ENCODE assay signal across 8 cellular contexts in the genomic region with DNA sequence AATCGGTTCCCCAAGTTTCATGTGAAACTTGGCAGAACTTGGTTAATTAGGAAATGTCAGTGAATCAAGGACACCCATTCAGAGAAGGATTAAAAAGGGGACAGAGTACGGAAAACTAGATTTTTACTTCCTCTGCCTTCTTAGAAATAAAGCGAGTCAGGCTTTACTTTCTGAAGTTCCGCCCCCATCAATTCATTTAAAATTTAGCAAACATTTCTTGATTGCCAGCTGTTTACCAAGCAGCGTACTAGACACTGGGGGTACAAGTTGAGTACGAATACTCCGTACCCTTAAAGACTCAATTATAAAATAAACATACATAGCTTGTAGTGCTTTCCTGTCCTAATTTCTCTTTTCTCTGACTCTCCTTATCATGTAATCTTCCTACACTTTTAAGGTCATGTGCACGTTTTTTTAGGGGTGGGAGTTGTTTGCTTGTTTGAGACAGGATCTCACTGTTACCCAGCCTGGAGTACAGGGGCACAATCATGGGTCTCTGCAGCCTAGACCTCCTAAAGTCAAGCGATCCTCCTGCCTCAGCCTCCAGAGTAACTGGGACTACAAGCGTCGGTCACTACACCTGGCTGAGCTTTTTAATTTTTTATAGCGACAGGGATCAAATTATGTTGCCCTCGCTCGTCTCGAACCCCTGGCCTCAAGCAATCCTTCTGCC. TPM values are rescaled to one million over a fixed set of nuclear protein-coding genes. Genes with fewer than 3 reads are reported as not detected.
DNase-seq lines count a peak whose midpoint lies in the region; ATAC-seq and TF ChIP-seq lines count a peak whose summit lies in the region.

No MANE protein-coding gene starts in this region.

- H3K4me2 ChIP-seq in BLaER1 treated with 17β-estradiol and CSF1 and Interleukin-3, amounts not matched to agents 10 nM and 100 nM: peak overlapping the region in 10 of 11 experiments; percentile 4 to 62 (median 42); a peak in 15 of 22 replicates
- H3K4me2 ChIP-seq in MM.1S (ENCODE audit: low read depth, low read length): peak overlapping the region; percentile 72
- H3K4me2 ChIP-seq in neural cell (ENCODE audit: low read length): no peak overlapping the region

- H3K9me2 ChIP-seq in MM.1S (replicated peaks; ENCODE audit: insufficient read depth, low read length) (no peaks in the 10 kb centered on the region), neural cell (ENCODE audit: insufficient read depth, low read length) (no peaks in the 10 kb centered on the region)

- no peaks in the 10 kb centered on the region for H3K36me3 ChIP-seq in BLaER1 treated with 17β-estradiol and CSF1 and Interleukin-3, amounts not matched to agents 10 nM and 100 nM
- no peaks in the 10 kb centered on the region for H3K36me3 ChIP-seq in MM.1S (replicated peaks; ENCODE audit: insufficient read depth, low read length)
- H3K36me3 ChIP-seq in neural cell (ENCODE audit: insufficient read depth, low read length): no peaks in the 10 kb centered on the region

- peak overlapping the region; percentile 80 for H2AFZ ChIP-seq in MM.1S (ENCODE audit: low read length)
- H2AFZ ChIP-seq in neural cell (ENCODE audit: low read depth, low read length): no peak overlapping the region

- H3K9ac ChIP-seq in BLaER1 treated with 17β-estradiol and CSF1 and Interleukin-3, amounts not matched to agents 10 nM and 100 nM: peak overlapping the region in 5 of 11 experiments; percentile 2 to 33 (median 27); a peak in 5 of 22 replicates
- H3K9ac ChIP-seq in MM.1S (ENCODE audit: low read length) (no peak overlapping the region), neural cell (ENCODE audit: low read length) (no peak overlapping the region)

- H3K4me3 ChIP-seq in BLaER1 treated with 17β-estradiol and CSF1 and Interleukin-3, amounts not matched to agents 10 nM and 100 nM: no peak overlapping the region
- H3K4me3 ChIP-seq in MM.1S (ENCODE audit: low read length): peak overlapping the region; percentile 45
- peak overlapping the region; percentile 42 for H3K4me3 ChIP-seq in choroid plexus epithelial cell (ENCODE audit: low read depth, low read length)
- peak overlapping the region; percentile 82 for H3K4me3 ChIP-seq in neural cell (ENCODE audit: low read length)

- H3K4me1 ChIP-seq in BLaER1 treated with 17β-estradiol and CSF1 and Interleukin-3, amounts not matched to agents 10 nM and 100 nM: peaks cover 31 to 46% (median 35%) of the 10 kb centered on the region in 10 experiments
- H3K4me1 ChIP-seq in MM.1S (ENCODE audit: low read length): peaks cover 10% of the 10 kb centered on the region

- H4K20me1 ChIP-seq in BLaER1 treated with 17β-estradiol and CSF1 and Interleukin-3, amounts not matched to agents 10 nM and 100 nM: peaks cover 30 to 41% (median 33%) of the 10 kb centered on the region in 11 experiments
- H4K20me1 ChIP-seq in MM.1S (ENCODE audit: insufficient read depth, low read length) (peaks cover 13% of the 10 kb centered on the region; the same call in 1 of the 2 replicates), neural cell (ENCODE audit: insufficient read depth) (peaks cover 5% of the 10 kb centered on the region)

- peak overlapping the region in 10 of 11 experiments; percentile 4 to 63 (median 42); a peak in 13 of 22 replicates for H3K27ac ChIP-seq in BLaER1 treated with 17β-estradiol and CSF1 and Interleukin-3, amounts not matched to agents 10 nM and 100 nM
- H3K27ac ChIP-seq in MM.1S (ENCODE audit: low read length) (no peak overlapping the region), neural cell (ENCODE audit: low read length) (no peak overlapping the region)

- H3K27me3 ChIP-seq in BLaER1 treated with 17β-estradiol and CSF1 and Interleukin-3, amounts not matched to agents 10 nM and 100 nM: no peaks in the 10 kb centered on the region
- H3K27me3 ChIP-seq in MM.1S (replicated peaks; ENCODE audit: insufficient read depth, low read length): no peaks in the 10 kb centered on the region
- no peaks in the 10 kb centered on the region for H3K27me3 ChIP-seq in neural cell (ENCODE audit: insufficient read depth, low read depth, low read length)

- TF ChIP-seq CTCF in MM.1S (IDR thresholded peaks at IDR 0.05; ENCODE audit: low read length) (no peak), choroid plexus epithelial cell (conservative IDR thresholded peaks at IDR 0.05; ENCODE audit: low read depth, low read length) (no peak), neural cell (IDR thresholded peaks at IDR 0.05; ENCODE audit: poor library complexity, severe bottlenecking) (peak; percentile 52)

- no peak for TF ChIP-seq RAD21 in neural cell (conservative IDR thresholded peaks at IDR 0.05)

- H3K9me3 ChIP-seq in BLaER1 treated with 17β-estradiol and CSF1 and Interleukin-3, amounts not matched to agents 10 nM and 100 nM (replicated peaks in 1 of 11): no peaks in the 10 kb centered on the region
- H3K9me3 ChIP-seq in MM.1S (replicated peaks; ENCODE audit: insufficient read depth, low read length): no peaks in the 10 kb centered on the region
- H3K9me3 ChIP-seq in neural cell (ENCODE audit: low read length): no peaks in the 10 kb centered on the region

- H3K79me2 ChIP-seq in MM.1S (ENCODE audit: low read length) (peaks cover 43% of the 10 kb centered on the region), neural cell (replicated peaks; ENCODE audit: insufficient read depth, low read length) (peaks cover 31% of the 10 kb centered on the region)

- no peak for DNase-seq in MM.1S
- no peak for DNase-seq in choroid plexus epithelial cell (ENCODE audit: low read depth)
- no peak for DNase-seq in activated CD4-positive, CD25-positive, alpha-beta regulatory T cell (lab: John Stamatoyannopoulos, UW)
- DNase-seq in MV-4-11 (lab: John Stamatoyannopoulos, UW): no peak
- no peak for DNase-seq in GM03348 (ENCODE audit: low spot score)

- TF ChIP-seq EP300 in neural cell (conservative IDR thresholded peaks at IDR 0.05; ENCODE audit: poor library complexity, severe bottlenecking): no peak

- no peak for ATAC-seq in GM21526 (IDR thresholded peaks at IDR 0.05; ENCODE audit: low FRiP score, unreplicated experiment)

- H3F3A ChIP-seq in MM.1S (ENCODE audit: insufficient read depth, low read length) (peaks cover 30% of the 10 kb centered on the region), neural cell (ENCODE audit: insufficient read depth, low read length, poor library complexity, severe bottlenecking) (no peaks in the 10 kb centered on the region)

TF ChIP-seq in neural cell, 6 proteins besides CTCF, POLR2A, EP300 and RAD21:
- no peak for TF ChIP-seq POLR2AphosphoS5 (IDR thresholded peaks at IDR 0.05)

RNA-seq across cellular contexts. Expression of a gene that starts 0.7 kb away (rescaled TPM):
- 49.0 and 50.4 TPM in 2 replicates for polyA plus RNA-seq in neural cell
- polyA minus RNA-seq in neural cell: 63.1 and 72.7 TPM in 2 replicates

Comparison
In these comparisons a context has a peak if more than half of its experiments do, and no peak if none do; other contexts are left out.
1. H3K27ac ChIP-seq: peak in BLaER1 treated with 17β-estradiol and CSF1 and Interleukin-3, amounts not matched to agents 10 nM and 100 nM (10 of 11); none in MM.1S (single experiment) and neural cell (single experiment).
2. H3K4me3 ChIP-seq: peak in MM.1S (single experiment), choroid plexus epithelial cell (single experiment) and neural cell (single experiment); none in BLaER1 treated with 17β-estradiol and CSF1 and Interleukin-3, amounts not matched to agents 10 nM and 100 nM (0 of 10).